Comparison of ENCODE assay signal across 24 cellular contexts in genomic region chr11:92764128-92764527, GRCh38.
"Had no signal": no experiment of that assay in that cellular context is flagged by ENCODE, and none has a peak within 500 bp of the region (broad histone marks: within the 10 kb centered on the region; RNA-seq: fewer than 3 reads in every experiment).

No MANE protein-coding gene starts in this region.

- H3K9me3 ChIP-seq: esophagus squamous epithelium, gastroesophageal sphincter, left ventricle myocardium inferior, lower lobe of right lung, right atrium auricular region, sigmoid colon, stomach, thoracic aorta, transverse colon had no signal

- DNase-seq: effector memory CD8-positive, alpha-beta T cell; esophagus squamous epithelium; foreskin fibroblast; glutamatergic neuron; immature natural killer cell; left ventricle myocardium inferior; lower lobe of right lung; naive B cell; posterior cingulate gyrus; sigmoid colon; stimulated activated CD4-positive, alpha-beta T cell treated with anti-CD3 and anti-CD28 coated beads, Interleukin-2, amount 100 ng/mL, for 24 hours; stimulated activated CD4-positive, alpha-beta T cell treated with anti-CD3 and anti-CD28 coated beads, Interleukin-4, amount 100 ng/mL, for 4 hours; stimulated activated naive CD4-positive, alpha-beta T cell; stomach; substantia nigra; transverse colon had no signal

- H3K27ac ChIP-seq: esophagus squamous epithelium, gastroesophageal sphincter, left ventricle myocardium inferior, lower lobe of right lung, right atrium auricular region, sigmoid colon, skin epidermis, stomach, thoracic aorta, transverse colon had no signal

- H3K4me3 ChIP-seq: esophagus squamous epithelium, gastroesophageal sphincter, left ventricle myocardium inferior, lower lobe of right lung, right atrium auricular region, sigmoid colon, skin epidermis, stomach, thoracic aorta, transverse colon had no signal

- H3K36me3 Mint-ChIP-seq: immature natural killer cell, memory B cell, naive B cell had no signal

- H3K27me3 ChIP-seq: esophagus squamous epithelium, gastroesophageal sphincter, right atrium auricular region, sigmoid colon, stomach, transverse colon had no signal

- H3K9me3 Mint-ChIP-seq: dendritic cell treated with granulocyte-macrophage colony-stimulating factor and Interleukin-4, amounts not matched to agents 40 ng/mL and 50 ng/mL, for 4 days; mesothelial cell of epicardium; nephron had no signal

- H3K27ac Mint-ChIP-seq: dendritic cell treated with granulocyte-macrophage colony-stimulating factor and Interleukin-4, amounts not matched to agents 40 ng/mL and 50 ng/mL, for 4 days; effector memory CD8-positive, alpha-beta T cell; immature natural killer cell; memory B cell; mesothelial cell of epicardium had no signal

- H3K4me3 Mint-ChIP-seq: dendritic cell treated with granulocyte-macrophage colony-stimulating factor and Interleukin-4, amounts not matched to agents 40 ng/mL and 50 ng/mL, for 4 days; effector memory CD8-positive, alpha-beta T cell; immature natural killer cell; memory B cell; mesothelial cell of epicardium; naive B cell; nephron had no signal

- H3K4me1 Mint-ChIP-seq: memory B cell had no signal

- H3K36me3 ChIP-seq: esophagus squamous epithelium, gastroesophageal sphincter, left ventricle myocardium inferior, lower lobe of right lung, right atrium auricular region, sigmoid colon, stomach, thoracic aorta, transverse colon had no signal

- H3K4me1 ChIP-seq: esophagus squamous epithelium, lower lobe of right lung had no signal
